In the genomic region with DNA sequence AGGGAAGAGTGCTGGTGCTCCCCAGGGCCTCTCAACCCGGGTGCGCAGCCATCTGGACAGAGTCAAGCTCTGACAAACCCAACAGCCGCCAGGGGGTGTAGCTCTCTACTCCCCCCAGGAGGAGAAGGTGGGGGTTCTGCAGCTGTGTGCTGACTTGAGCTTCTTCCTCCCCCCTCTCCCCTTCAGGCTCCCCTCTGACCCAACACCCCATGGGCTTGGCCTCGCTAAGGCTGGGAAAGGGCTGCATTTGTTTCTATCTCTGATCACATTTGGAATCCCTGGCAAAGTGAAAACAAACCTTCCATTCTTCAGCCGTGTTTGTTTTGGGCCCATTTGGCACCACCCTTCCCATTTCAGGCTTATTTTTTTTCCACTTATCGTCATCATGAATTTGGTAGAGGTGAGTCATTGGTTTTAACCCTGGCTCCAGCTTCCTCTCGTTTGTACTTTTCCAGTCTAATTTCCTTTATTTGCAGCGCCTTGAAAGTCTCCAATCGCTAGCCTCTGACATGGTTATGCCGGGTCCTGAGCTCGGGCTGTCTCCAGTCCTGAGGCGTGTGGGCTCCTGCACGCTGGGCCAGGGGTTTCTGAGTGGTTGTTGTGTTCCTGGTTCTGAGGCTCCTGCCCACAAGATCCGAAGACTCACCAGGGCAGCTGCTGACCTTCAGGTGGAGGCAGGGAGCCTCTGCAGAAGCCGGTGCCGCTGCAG, we compare ENCODE assay signal across 8 cellular contexts. TPM values are rescaled to one million over a fixed set of nuclear protein-coding genes. Genes with fewer than 3 reads are reported as not detected.
DNase-seq lines count a peak whose midpoint lies in the region; FAIRE-seq and TF ChIP-seq lines count a peak whose summit lies in the region.

No MANE protein-coding gene starts in this region.

- no peak for FAIRE-seq in small intestine (lab: Jason Lieb, UNC)

- TF ChIP-seq POLR2A in thyroid gland (IDR thresholded peaks at IDR 0.05): peak in 1 of 2 donors; percentile 47

- intact Hi-C loops in thyroid gland (cut with DNase I): no loop called here

- DNase-seq in HT1080 (ENCODE audit: low read depth) (peak; percentile 100), amniotic stem cell (lab: John Stamatoyannopoulos, UW) (peak; percentile 83), hepatic stellate cell (ENCODE audit: low spot score) (peak; percentile 81), thyroid gland (peak; percentile 39 to 55), NOMO-1 treated with DMSO at 0.1 percent for 48 hours (lab: John Stamatoyannopoulos, UW; ENCODE audit: unreplicated experiment) (no peak), small intestine (no peak), NCI-H146 (lab: John Stamatoyannopoulos, UW) (no peak)
- no peak for DNase-seq in activated effector memory CD4-positive, alpha-beta T cell treated with Interleukin-2 at 50 U/mL for 16 hours

- H3K4me1 ChIP-seq in thyroid gland (peaks cover 41 to 43% of the 10 kb centered on the region in 2 donors), small intestine (ENCODE audit: control insufficient read depth in 2 of 2, insufficient read depth in 1 of 2, low read depth in 1 of 2, low read length in 1 of 2) (peaks cover 0 to 3% of the 10 kb centered on the region in 2 donors)

- H3K27me3 ChIP-seq in thyroid gland (no peaks in the 10 kb centered on the region), small intestine (ENCODE audit: control insufficient read depth in 2 of 2, insufficient read depth in 2 of 2, low read length in 2 of 2) (no peaks in the 10 kb centered on the region)

- H3K36me3 ChIP-seq in thyroid gland (no peaks in the 10 kb centered on the region), small intestine (ENCODE audit: control insufficient read depth in 2 of 2, insufficient read depth in 2 of 2, low read length in 2 of 2) (peaks cover 0 to 2% of the 10 kb centered on the region in 2 donors)

- peak in 1 of 6 experiments; percentile 26 for TF ChIP-seq CTCF in thyroid gland (IDR thresholded peaks at IDR 0.05)

- H3K27ac ChIP-seq in thyroid gland (peak overlapping the region; percentile 80 to 97 (median 91)), small intestine (ENCODE audit: low read depth in 1 of 2, low read length in 1 of 2) (peak overlapping the region in 1 of 2 donors; percentile 83)

- H3K4me3 ChIP-seq in thyroid gland (replicated peaks in 1 of 3) (no peak overlapping the region), small intestine (ENCODE audit: low read depth in 1 of 2, low read length in 2 of 2) (no peak overlapping the region)

- WGBS in thyroid gland, 2 donors: 57 to 63% methylated on average over 14 to 16 of the region's 16 CpGs
- 56 to 74% (median 63%) methylated on average over 16 of the region's 16 CpGs for WGBS in small intestine, 3 donors

- H3K9me3 ChIP-seq in thyroid gland (no peaks in the 10 kb centered on the region), small intestine (ENCODE audit: control insufficient read depth, low read depth) (no peaks in the 10 kb centered on the region)

RNA-seq across cellular contexts. Expression of a gene that starts 36.1 kb away (rescaled TPM):
- total RNA-seq in HT1080 (2014; rRNA removed; shearing (Covaris generic)): 37.0 and 68.4 TPM in 2 replicates
- 237 and 246 TPM in 2 replicates for polyA plus RNA-seq in HT1080 (2015; cell fraction: cytosol; rRNA removed)
- polyA plus RNA-seq in HT1080 (2015; cell fraction: nucleus; rRNA removed): 62.7 and 65.3 TPM in 2 replicates
- total RNA-seq in thyroid gland: 100 to 1,000 TPM in 3 of 4 donors, 10 to 100 TPM in 1; 66.1 to 130 (median 106) TPM
- polyA plus RNA-seq in small intestine: 100 to 1,000 TPM; 114 to 203 (median 170) TPM

Comparison
In these comparisons a context has a peak if more than half of its experiments do, and no peak if none do; other contexts are left out.
1. DNase-seq: peak in HT1080 (single experiment), amniotic stem cell (single experiment), hepatic stellate cell (single experiment) and thyroid gland (2 of 2); none in NOMO-1 treated with DMSO at 0.1 percent for 48 hours (single experiment), activated effector memory CD4-positive, alpha-beta T cell treated with Interleukin-2 at 50 U/mL for 16 hours (single experiment), small intestine (single experiment) and NCI-H146 (single experiment).